In the genomic region with DNA sequence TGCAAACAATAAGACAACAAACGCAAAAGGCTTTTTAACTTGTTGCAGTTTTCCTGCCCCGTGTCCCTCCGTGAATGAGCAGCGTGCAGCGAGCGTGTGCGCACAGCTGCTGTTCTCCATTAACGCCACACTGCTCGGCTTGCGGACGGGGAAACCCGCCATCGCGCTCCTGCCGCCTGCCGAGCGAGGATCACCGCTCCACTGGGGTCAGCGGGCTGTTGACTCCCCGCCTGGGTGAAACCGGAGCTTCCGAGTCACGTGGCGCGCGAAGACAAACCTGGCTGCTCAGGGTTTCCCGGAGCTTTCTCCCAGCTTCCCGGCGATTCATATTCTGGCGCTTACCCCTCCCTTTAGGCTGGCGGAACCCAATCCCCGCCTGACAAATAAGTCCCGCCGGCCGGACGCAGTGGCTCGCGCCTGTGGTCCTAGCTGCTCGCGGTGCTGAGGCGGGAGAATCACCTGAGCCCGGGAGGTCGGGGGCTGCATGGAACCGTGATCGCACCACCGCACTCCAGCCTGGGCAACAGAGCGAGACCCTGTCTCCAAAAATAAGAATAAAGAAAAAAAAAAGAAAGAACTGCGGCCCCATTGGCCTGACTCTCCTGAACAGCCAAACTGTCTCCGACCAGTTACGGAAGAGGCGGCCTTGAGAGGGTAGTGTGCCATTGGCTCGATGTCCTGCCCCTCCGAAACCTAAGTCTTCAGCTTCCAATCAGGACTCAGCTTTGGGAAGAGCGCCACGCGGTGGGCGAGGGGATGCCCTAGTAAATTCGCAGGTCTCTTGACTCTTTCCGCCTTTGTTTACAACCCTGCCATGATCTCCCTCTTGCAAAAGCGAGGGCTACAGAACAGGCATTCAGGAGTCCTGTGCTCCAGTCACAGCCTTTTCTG, we compare ENCODE assay signal across 1 cellular context.
TF ChIP-seq lines count a peak whose summit lies in the region.

A gene with protein sequence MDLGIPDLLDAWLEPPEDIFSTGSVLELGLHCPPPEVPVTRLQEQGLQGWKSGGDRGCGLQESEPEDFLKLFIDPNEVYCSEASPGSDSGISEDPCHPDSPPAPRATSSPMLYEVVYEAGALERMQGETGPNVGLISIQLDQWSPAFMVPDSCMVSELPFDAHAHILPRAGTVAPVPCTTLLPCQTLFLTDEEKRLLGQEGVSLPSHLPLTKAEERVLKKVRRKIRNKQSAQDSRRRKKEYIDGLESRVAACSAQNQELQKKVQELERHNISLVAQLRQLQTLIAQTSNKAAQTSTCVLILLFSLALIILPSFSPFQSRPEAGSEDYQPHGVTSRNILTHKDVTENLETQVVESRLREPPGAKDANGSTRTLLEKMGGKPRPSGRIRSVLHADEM (plus strand): TSS at position 794 of the 891 bp plus-strand sequence. CDS start 624 bp downstream, outside the sequence.

TF ChIP-seq in HepG2, 621 proteins besides CTCF, POLR2A, EP300 and RAD21 (continued from another document and continues in another):
- TF ChIP-seq, protein P1, sequence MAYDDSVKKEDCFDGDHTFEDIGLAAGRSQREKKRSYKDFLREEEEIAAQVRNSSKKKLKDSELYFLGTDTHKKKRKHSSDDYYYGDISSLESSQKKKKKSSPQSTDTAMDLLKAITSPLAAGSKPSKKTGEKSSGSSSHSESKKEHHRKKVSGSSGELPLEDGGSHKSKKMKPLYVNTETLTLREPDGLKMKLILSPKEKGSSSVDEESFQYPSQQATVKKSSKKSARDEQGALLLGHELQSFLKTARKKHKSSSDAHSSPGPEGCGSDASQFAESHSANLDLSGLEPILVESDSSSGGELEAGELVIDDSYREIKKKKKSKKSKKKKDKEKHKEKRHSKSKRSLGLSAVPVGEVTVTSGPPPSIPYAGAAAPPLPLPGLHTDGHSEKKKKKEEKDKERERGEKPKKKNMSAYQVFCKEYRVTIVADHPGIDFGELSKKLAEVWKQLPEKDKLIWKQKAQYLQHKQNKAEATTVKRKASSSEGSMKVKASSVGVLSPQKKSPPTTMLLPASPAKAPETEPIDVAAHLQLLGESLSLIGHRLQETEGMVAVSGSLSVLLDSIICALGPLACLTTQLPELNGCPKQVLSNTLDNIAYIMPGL (CRISPR knock-in tag; IDR thresholded peaks at IDR 0.05; ENCODE audit: borderline replicate concordance in 1 of 2, low read depth in 1 of 2), result peak; percentile 66 to 80; a peak in 3 of 4 replicates
- TF ChIP-seq KLF9 (CRISPR knock-in tag; IDR thresholded peaks at IDR 0.05; ENCODE audit: low read depth) (no peak), JUN (CRISPR knock-in tag; IDR thresholded peaks at IDR 0.05) (no peak), XRCC5 (optimal IDR thresholded peaks at IDR 0.05; ENCODE audit: low read length) (peak; percentile 12), MEIS1 (CRISPR knock-in tag; IDR thresholded peaks at IDR 0.05; ENCODE audit: borderline replicate concordance) (peak; percentile 83), ARNTL (CRISPR knock-in tag; IDR thresholded peaks at IDR 0.05) (peak; percentile 94), NR2C2 (CRISPR knock-in tag; IDR thresholded peaks at IDR 0.05; ENCODE audit: borderline replicate concordance) (peak; percentile 78), SOX5 (CRISPR knock-in tag; IDR thresholded peaks at IDR 0.05; ENCODE audit: borderline replicate concordance) (no peak; the same call in 1 of the 2 replicates), SALL1 (CRISPR knock-in tag; IDR thresholded peaks at IDR 0.05) (peak; percentile 88), ZNF879 (CRISPR knock-in tag; IDR thresholded peaks at IDR 0.05) (0 out of 2 replicates have a peak, but pooled peaks have one; percentile 59), POLR2AphosphoS5 (IDR thresholded peaks at IDR 0.05; ENCODE audit: low read depth, low read length) (peak; percentile 86), ZBTB38 (CRISPR knock-in tag; IDR thresholded peaks at IDR 0.05) (peak; percentile 78; the same call in 1 of the 2 replicates), ZNF513 (CRISPR knock-in tag; conservative IDR thresholded peaks at IDR 0.05) (no peak), ZNF543 (CRISPR knock-in tag; IDR thresholded peaks at IDR 0.05) (peak; percentile 82; the same call in 1 of the 2 replicates), ZNF34 (CRISPR knock-in tag; IDR thresholded peaks at IDR 0.05; ENCODE audit: borderline replicate concordance) (peak; percentile 93), ZNF747 (CRISPR knock-in tag; IDR thresholded peaks at IDR 0.05; ENCODE audit: borderline replicate concordance) (peak; percentile 93; the same call in 1 of the 2 replicates), ZNF878 (CRISPR knock-in tag; IDR thresholded peaks at IDR 0.05) (peak; percentile 98), HNRNPK (IDR thresholded peaks at IDR 0.05; ENCODE audit: low read depth, low read length, poor library complexity, severe bottlenecking) (no peak), TGIF2 (CRISPR knock-in tag; IDR thresholded peaks at IDR 0.05) (peak; percentile 44; the same call in 1 of the 2 replicates), ZBTB20 (CRISPR knock-in tag; IDR thresholded peaks at IDR 0.05; ENCODE audit: borderline replicate concordance, low read depth) (peak; percentile 89; the same call in 1 of the 2 replicates), SIN3B (IDR thresholded peaks at IDR 0.05; ENCODE audit: low read length) (peak; percentile 33; the same call in 1 of the 2 replicates), FOXK2 (IDR thresholded peaks at IDR 0.05) (peak; percentile 73), ZFP41 (CRISPR knock-in tag; IDR thresholded peaks at IDR 0.05; ENCODE audit: borderline replicate concordance) (no peak), ZNF432 (CRISPR knock-in tag; IDR thresholded peaks at IDR 0.05; ENCODE audit: borderline replicate concordance) (no peak), STAT6 (CRISPR knock-in tag; IDR thresholded peaks at IDR 0.05; ENCODE audit: borderline replicate concordance) (no peak; the same call in 1 of the 2 replicates), MBD4 (IDR thresholded peaks at IDR 0.05; ENCODE audit: borderline replicate concordance, low read length) (no peak), SNAI1 (CRISPR knock-in tag; IDR thresholded peaks at IDR 0.05; ENCODE audit: borderline replicate concordance) (no peak), RBM22 (optimal IDR thresholded peaks at IDR 0.05; ENCODE audit: low read length) (no peak), ZNF484 (CRISPR knock-in tag; IDR thresholded peaks at IDR 0.05; ENCODE audit: borderline replicate concordance, low read depth) (no peak), POGZ (CRISPR knock-in tag; IDR thresholded peaks at IDR 0.05) (peak; percentile 79), CBFB (CRISPR knock-in tag; IDR thresholded peaks at IDR 0.05) (no peak), PAF1 (CRISPR knock-in tag; IDR thresholded peaks at IDR 0.05) (no peak)
- TF ChIP-seq, protein P2, sequence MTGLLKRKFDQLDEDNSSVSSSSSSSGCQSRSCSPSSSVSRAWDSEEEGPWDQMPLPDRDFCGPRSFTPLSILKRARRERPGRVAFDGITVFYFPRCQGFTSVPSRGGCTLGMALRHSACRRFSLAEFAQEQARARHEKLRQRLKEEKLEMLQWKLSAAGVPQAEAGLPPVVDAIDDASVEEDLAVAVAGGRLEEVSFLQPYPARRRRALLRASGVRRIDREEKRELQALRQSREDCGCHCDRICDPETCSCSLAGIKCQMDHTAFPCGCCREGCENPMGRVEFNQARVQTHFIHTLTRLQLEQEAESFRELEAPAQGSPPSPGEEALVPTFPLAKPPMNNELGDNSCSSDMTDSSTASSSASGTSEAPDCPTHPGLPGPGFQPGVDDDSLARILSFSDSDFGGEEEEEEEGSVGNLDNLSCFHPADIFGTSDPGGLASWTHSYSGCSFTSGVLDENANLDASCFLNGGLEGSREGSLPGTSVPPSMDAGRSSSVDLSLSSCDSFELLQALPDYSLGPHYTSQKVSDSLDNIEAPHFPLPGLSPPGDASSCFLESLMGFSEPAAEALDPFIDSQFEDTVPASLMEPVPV (CRISPR knock-in tag; IDR thresholded peaks at IDR 0.05), result peak; percentile 96
- TF ChIP-seq, protein P3, sequence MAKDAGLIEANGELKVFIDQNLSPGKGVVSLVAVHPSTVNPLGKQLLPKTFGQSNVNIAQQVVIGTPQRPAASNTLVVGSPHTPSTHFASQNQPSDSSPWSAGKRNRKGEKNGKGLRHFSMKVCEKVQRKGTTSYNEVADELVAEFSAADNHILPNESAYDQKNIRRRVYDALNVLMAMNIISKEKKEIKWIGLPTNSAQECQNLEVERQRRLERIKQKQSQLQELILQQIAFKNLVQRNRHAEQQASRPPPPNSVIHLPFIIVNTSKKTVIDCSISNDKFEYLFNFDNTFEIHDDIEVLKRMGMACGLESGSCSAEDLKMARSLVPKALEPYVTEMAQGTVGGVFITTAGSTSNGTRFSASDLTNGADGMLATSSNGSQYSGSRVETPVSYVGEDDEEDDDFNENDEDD (CRISPR knock-in tag; IDR thresholded peaks at IDR 0.05; ENCODE audit: borderline replicate concordance), result peak; percentile 94
- TF ChIP-seq, protein P4, sequence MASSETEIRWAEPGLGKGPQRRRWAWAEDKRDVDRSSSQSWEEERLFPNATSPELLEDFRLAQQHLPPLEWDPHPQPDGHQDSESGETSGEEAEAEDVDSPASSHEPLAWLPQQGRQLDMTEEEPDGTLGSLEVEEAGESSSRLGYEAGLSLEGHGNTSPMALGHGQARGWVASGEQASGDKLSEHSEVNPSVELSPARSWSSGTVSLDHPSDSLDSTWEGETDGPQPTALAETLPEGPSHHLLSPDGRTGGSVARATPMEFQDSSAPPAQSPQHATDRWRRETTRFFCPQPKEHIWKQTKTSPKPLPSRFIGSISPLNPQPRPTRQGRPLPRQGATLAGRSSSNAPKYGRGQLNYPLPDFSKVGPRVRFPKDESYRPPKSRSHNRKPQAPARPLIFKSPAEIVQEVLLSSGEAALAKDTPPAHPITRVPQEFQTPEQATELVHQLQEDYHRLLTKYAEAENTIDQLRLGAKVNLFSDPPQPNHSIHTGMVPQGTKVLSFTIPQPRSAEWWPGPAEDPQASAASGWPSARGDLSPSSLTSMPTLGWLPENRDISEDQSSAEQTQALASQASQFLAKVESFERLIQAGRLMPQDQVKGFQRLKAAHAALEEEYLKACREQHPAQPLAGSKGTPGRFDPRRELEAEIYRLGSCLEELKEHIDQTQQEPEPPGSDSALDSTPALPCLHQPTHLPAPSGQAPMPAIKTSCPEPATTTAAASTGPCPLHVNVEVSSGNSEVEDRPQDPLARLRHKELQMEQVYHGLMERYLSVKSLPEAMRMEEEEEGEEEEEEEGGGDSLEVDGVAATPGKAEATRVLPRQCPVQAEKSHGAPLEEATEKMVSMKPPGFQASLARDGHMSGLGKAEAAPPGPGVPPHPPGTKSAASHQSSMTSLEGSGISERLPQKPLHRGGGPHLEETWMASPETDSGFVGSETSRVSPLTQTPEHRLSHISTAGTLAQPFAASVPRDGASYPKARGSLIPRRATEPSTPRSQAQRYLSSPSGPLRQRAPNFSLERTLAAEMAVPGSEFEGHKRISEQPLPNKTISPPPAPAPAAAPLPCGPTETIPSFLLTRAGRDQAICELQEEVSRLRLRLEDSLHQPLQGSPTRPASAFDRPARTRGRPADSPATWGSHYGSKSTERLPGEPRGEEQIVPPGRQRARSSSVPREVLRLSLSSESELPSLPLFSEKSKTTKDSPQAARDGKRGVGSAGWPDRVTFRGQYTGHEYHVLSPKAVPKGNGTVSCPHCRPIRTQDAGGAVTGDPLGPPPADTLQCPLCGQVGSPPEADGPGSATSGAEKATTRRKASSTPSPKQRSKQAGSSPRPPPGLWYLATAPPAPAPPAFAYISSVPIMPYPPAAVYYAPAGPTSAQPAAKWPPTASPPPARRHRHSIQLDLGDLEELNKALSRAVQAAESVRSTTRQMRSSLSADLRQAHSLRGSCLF (CRISPR knock-in tag; IDR thresholded peaks at IDR 0.05; ENCODE audit: borderline replicate concordance), result peak; percentile 12; the same call in 1 of the 2 replicates
- TF ChIP-seq, protein P5, sequence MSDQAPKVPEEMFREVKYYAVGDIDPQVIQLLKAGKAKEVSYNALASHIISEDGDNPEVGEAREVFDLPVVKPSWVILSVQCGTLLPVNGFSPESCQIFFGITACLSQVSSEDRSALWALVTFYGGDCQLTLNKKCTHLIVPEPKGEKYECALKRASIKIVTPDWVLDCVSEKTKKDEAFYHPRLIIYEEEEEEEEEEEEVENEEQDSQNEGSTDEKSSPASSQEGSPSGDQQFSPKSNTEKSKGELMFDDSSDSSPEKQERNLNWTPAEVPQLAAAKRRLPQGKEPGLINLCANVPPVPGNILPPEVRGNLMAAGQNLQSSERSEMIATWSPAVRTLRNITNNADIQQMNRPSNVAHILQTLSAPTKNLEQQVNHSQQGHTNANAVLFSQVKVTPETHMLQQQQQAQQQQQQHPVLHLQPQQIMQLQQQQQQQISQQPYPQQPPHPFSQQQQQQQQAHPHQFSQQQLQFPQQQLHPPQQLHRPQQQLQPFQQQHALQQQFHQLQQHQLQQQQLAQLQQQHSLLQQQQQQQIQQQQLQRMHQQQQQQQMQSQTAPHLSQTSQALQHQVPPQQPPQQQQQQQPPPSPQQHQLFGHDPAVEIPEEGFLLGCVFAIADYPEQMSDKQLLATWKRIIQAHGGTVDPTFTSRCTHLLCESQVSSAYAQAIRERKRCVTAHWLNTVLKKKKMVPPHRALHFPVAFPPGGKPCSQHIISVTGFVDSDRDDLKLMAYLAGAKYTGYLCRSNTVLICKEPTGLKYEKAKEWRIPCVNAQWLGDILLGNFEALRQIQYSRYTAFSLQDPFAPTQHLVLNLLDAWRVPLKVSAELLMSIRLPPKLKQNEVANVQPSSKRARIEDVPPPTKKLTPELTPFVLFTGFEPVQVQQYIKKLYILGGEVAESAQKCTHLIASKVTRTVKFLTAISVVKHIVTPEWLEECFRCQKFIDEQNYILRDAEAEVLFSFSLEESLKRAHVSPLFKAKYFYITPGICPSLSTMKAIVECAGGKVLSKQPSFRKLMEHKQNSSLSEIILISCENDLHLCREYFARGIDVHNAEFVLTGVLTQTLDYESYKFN (CRISPR knock-in tag; conservative IDR thresholded peaks at IDR 0.05), result peak; percentile 64; the same call in 1 of the 2 replicates
